1 cellular context compared by ENCODE assay signal in the genomic region with DNA sequence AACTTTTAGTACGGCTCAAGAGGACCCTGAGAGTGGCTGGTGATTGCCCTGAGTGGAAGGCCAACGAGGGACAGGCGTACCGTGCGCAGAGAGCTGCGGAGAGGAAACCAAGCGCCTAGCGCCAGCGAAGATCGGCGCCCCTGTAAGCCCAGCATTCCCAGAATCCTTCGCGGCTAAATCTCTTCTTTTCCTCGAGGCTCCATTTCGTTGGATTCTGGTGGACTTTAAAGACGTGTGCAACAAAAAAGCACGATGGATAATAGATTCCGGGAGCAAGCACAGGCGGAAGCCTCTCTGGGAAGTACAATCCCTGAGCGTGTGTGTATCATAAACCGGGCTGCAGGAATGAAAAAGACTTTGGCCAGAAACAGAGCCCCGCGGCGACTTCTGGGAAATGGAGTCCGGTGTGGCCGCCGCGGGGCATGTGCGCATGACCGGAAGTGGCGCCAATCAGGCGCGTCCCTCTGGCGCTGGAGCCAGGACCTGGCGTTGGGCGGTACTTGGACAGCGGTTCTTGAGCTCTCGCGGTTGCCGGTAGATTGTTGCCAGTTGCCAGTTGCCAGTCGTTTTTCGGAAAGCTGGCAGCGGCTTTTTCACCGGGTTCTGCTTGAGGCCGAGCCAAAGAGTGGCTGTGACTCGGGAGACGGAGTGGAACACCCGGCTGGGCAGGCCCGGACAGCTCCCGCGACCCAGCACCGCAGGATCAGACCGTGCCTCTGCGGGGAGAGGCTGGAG.
TF ChIP-seq lines count a peak whose summit lies in the region.

Gene ZNF79, plus strand, starts transcription at position 449 of the 735 bp plus-strand sequence. CDS start 406 bp downstream, outside the sequence.

TF ChIP-seq in WTC11, 78 proteins besides CTCF, POLR2A, EP300 and RAD21 (continued from another document):
- TF ChIP-seq, protein P1, sequence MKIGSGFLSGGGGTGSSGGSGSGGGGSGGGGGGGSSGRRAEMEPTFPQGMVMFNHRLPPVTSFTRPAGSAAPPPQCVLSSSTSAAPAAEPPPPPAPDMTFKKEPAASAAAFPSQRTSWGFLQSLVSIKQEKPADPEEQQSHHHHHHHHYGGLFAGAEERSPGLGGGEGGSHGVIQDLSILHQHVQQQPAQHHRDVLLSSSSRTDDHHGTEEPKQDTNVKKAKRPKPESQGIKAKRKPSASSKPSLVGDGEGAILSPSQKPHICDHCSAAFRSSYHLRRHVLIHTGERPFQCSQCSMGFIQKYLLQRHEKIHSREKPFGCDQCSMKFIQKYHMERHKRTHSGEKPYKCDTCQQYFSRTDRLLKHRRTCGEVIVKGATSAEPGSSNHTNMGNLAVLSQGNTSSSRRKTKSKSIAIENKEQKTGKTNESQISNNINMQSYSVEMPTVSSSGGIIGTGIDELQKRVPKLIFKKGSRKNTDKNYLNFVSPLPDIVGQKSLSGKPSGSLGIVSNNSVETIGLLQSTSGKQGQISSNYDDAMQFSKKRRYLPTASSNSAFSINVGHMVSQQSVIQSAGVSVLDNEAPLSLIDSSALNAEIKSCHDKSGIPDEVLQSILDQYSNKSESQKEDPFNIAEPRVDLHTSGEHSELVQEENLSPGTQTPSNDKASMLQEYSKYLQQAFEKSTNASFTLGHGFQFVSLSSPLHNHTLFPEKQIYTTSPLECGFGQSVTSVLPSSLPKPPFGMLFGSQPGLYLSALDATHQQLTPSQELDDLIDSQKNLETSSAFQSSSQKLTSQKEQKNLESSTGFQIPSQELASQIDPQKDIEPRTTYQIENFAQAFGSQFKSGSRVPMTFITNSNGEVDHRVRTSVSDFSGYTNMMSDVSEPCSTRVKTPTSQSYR (CRISPR knock-in tag; IDR thresholded peaks at IDR 0.05), result no peak
- TF ChIP-seq, protein P2, sequence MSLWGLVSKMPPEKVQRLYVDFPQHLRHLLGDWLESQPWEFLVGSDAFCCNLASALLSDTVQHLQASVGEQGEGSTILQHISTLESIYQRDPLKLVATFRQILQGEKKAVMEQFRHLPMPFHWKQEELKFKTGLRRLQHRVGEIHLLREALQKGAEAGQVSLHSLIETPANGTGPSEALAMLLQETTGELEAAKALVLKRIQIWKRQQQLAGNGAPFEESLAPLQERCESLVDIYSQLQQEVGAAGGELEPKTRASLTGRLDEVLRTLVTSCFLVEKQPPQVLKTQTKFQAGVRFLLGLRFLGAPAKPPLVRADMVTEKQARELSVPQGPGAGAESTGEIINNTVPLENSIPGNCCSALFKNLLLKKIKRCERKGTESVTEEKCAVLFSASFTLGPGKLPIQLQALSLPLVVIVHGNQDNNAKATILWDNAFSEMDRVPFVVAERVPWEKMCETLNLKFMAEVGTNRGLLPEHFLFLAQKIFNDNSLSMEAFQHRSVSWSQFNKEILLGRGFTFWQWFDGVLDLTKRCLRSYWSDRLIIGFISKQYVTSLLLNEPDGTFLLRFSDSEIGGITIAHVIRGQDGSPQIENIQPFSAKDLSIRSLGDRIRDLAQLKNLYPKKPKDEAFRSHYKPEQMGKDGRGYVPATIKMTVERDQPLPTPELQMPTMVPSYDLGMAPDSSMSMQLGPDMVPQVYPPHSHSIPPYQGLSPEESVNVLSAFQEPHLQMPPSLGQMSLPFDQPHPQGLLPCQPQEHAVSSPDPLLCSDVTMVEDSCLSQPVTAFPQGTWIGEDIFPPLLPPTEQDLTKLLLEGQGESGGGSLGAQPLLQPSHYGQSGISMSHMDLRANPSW (CRISPR knock-in tag; conservative IDR thresholded peaks at IDR 0.05; ENCODE audit: low read depth), result no peak
